Comparison of ENCODE assay signal across 27 cellular contexts in genomic region chr3:43675593-43675992, GRCh38.
"Had no signal": no experiment of that assay in that cellular context is flagged by ENCODE, and none has a peak within 500 bp of the region (broad histone marks: within the 10 kb centered on the region; RNA-seq: fewer than 3 reads in every experiment).

No MANE protein-coding gene starts in this region.

- H3K9me3 ChIP-seq: suprapubic skin, testis, thoracic aorta, thyroid gland, transverse colon, upper lobe of left lung, upper lobe of right lung, uterus, vagina had no signal

- ATAC-seq: stimulated activated effector memory CD8-positive, alpha-beta T cell treated with anti-CD3 and anti-CD28 coated beads, Interleukin-12 subunit alpha, Interleukin-12 subunit beta, amount 100 ng/mL, for 72 hours; stimulated activated memory B cell treated with anti-CD40 and anti-IgM and Interleukin-4, amounts not matched to agents 10 μg/mL and 1 μg/mL and 100 μg/mL, for 72 hours; stimulated activated naive B cell treated with anti-CD40 and anti-IgM and Interleukin-4, amounts not matched to agents 10 μg/mL and 1 μg/mL and 100 μg/mL, for 72 hours; stimulated activated naive CD8-positive, alpha-beta T cell treated with anti-CD3 and anti-CD28 coated beads, Interleukin-15, amount 100 ng/mL, for 72 hours; stimulated activated naive CD8-positive, alpha-beta T cell treated with anti-CD3 and anti-CD28 coated beads, Interleukin-15, Interleukin-2, amounts not matched to agents 100 U/mL and 50 U/mL, for 24 hours had no signal

- H3K27me3 ChIP-seq: stomach, suprapubic skin, testis, thyroid gland, tibial artery, tibial nerve, transverse colon, upper lobe of left lung, upper lobe of right lung, uterus, vagina had no signal

- H3K27ac ChIP-seq: stomach, suprapubic skin, testis, thoracic aorta, thyroid gland, tibial artery, tibial nerve, transverse colon, upper lobe of left lung, upper lobe of right lung, uterus, vagina had no signal

- DNase-seq: stimulated activated CD4-positive, alpha-beta T cell treated with anti-CD3 and anti-CD28 coated beads, Interleukin-2, amount 100 ng/mL, for 48 hours; stimulated activated CD4-positive, alpha-beta T cell treated with anti-CD3 and anti-CD28 coated beads, Interleukin-4, amount 100 ng/mL, for 1 hour; stimulated activated CD4-positive, alpha-beta T cell treated with anti-CD3 and anti-CD28 coated beads, Interleukin-4, amount 100 ng/mL, for 24 hours; stimulated activated CD4-positive, alpha-beta T cell treated with anti-CD3 and anti-CD28 coated beads, Interleukin-4, amount 100 ng/mL, for 4 hours; stimulated activated CD8-positive, alpha-beta memory T cell treated with anti-CD3 and anti-CD28 coated beads, Interleukin-4, amount 100 ng/mL, for 48 hours; stimulated activated naive B cell treated with anti-CD40 and anti-IgM and Interleukin-4, amounts not matched to agents 10 μg/mL and 1 μg/mL and 100 μg/mL, for 72 hours; stimulated activated naive CD4-positive, alpha-beta T cell; stimulated activated naive CD4-positive, alpha-beta T cell treated with Interleukin-2 at 50 U/mL for 16 hours; stimulated activated naive CD8-positive, alpha-beta T cell treated with anti-CD3 and anti-CD28 coated beads, Interleukin-15, amount 100 ng/mL, for 72 hours; stimulated activated naive CD8-positive, alpha-beta T cell treated with anti-CD3 and anti-CD28 coated beads, Interleukin-15, Interleukin-2, amounts not matched to agents 100 U/mL and 50 U/mL, for 24 hours; stomach; substantia nigra; testis; thyroid gland; tibial artery; transverse colon; trophoblast cell; upper lobe of left lung; upper lobe of right lung; uterus had no signal

- H3K36me3 ChIP-seq: stomach, suprapubic skin, thoracic aorta, thyroid gland, tibial artery, transverse colon, upper lobe of left lung, upper lobe of right lung, uterus, vagina had no signal

- H3K4me1 ChIP-seq: stomach, suprapubic skin, testis, thyroid gland, tibial artery, tibial nerve, transverse colon, upper lobe of left lung, upper lobe of right lung, uterus, vagina had no signal

- H3K4me3 ChIP-seq: stomach, suprapubic skin, testis, thoracic aorta, thyroid gland, tibial artery, tibial nerve, transverse colon, upper lobe of left lung, upper lobe of right lung, uterus, vagina had no signal

- FAIRE-seq: urothelium cell line had no signal
